Comparison of ENCODE assay signal across 20 cellular contexts in genomic region chr4:86013623-86014022, GRCh38.
A peak's percentile ranks its signal among the peaks of the same experiment; 100 is the strongest.
DNase-seq lines count a peak whose midpoint lies in the region; TF ChIP-seq lines count a peak whose summit lies in the region.
"Had no signal": no experiment of that assay in that cellular context is flagged by ENCODE, and none has a peak within 500 bp of the region (broad histone marks: within the 10 kb centered on the region; RNA-seq: fewer than 3 reads in every experiment).

No MANE protein-coding gene starts in this region.

- H3K9me2 ChIP-seq in PC-9 (ENCODE audit: insufficient read depth), result no peaks in the 10 kb centered on the region

- H3K9me3 ChIP-seq in adrenal gland (replicated peaks in 1 of 3) (no peaks in the 10 kb centered on the region), smooth muscle cell (replicated peaks; ENCODE audit: low read depth) (no peaks in the 10 kb centered on the region), PC-9 (ENCODE audit: insufficient read depth, low read depth) (no peaks in the 10 kb centered on the region)
- H3K9me3 ChIP-seq: body of pancreas, gastrocnemius medialis, HAP-1, tibial artery had no signal

- no TSS peak for BruUV-seq in PC-9 (replicated peaks; lab: Mats Ljungman, UMichigan)

- H3K4me2 ChIP-seq in smooth muscle cell (peak overlapping the region; percentile 33), PC-9 (no peak overlapping the region)

- H2AFZ ChIP-seq in smooth muscle cell (ENCODE audit: low read depth), result no peak overlapping the region
- no peak overlapping the region for H2AFZ ChIP-seq in PC-9

- DNase-seq in HCEC 1CT, result peak; percentile 22
- peak in 5 of 7 donors; percentile 26 to 51 (median 40) for DNase-seq in adrenal gland
- peak; percentile 82 for DNase-seq in fibroblast of the aortic adventitia (ENCODE audit: low read depth)
- no peak for DNase-seq in smooth muscle cell (lab: John Stamatoyannopoulos, UW; ENCODE audit: unreplicated experiment)
- no peak for DNase-seq in occipital lobe (lab: John Stamatoyannopoulos, UW)
- no peak for DNase-seq in PC-9
- DNase-seq in GM10266 (ENCODE audit: extremely low spot score), result no peak
- no peak for DNase-seq in NCI-H2171 treated with DMSO at 0.1 percent for 48 hours (lab: John Stamatoyannopoulos, UW)
- DNase-seq: activated CD4-positive, alpha-beta T cell treated with anti-CD3 and anti-CD28 coated beads, Interleukin-2, amount 50 U/mL, for 1 hour; body of pancreas; CD4-positive, alpha-beta memory T cell; gastrocnemius medialis; NCI-H1417; NCI-H2081 treated with DMSO at 0.1 percent for 48 hours; NCI-H446; nephron progenitor cell; posterior cingulate gyrus; stimulated activated naive CD8-positive, alpha-beta T cell treated with anti-CD3 and anti-CD28 coated beads, Interleukin-15, amount 100 ng/mL, for 72 hours; tibial artery had no signal

- H3K4me1 ChIP-seq in adrenal gland (replicated peaks in 1 of 2) (peaks cover 8 to 10% of the 10 kb centered on the region in 2 donors), smooth muscle cell (ENCODE audit: low read depth) (peaks cover 14% of the 10 kb centered on the region), PC-9 (replicated peaks; ENCODE audit: insufficient read depth) (no peaks in the 10 kb centered on the region)
- H3K4me1 ChIP-seq: body of pancreas, HAP-1 had no signal

- no peaks in the 10 kb centered on the region for H3K36me3 ChIP-seq in adrenal gland (replicated peaks in 1 of 2)
- H3K36me3 ChIP-seq in smooth muscle cell (ENCODE audit: low read depth), result no peaks in the 10 kb centered on the region
- H3K36me3 ChIP-seq in PC-9 (ENCODE audit: low read depth), result no peaks in the 10 kb centered on the region
- H3K36me3 ChIP-seq: gastrocnemius medialis, HAP-1, tibial artery had no signal

- H3K9ac ChIP-seq in smooth muscle cell (ENCODE audit: low read depth), result no peak overlapping the region

- H3K4me3 ChIP-seq in adrenal gland, result no peak overlapping the region
- no peak overlapping the region for H3K4me3 ChIP-seq in fibroblast of the aortic adventitia (ENCODE audit: low read depth, low read length)
- no peak overlapping the region for H3K4me3 ChIP-seq in smooth muscle cell
- no peak overlapping the region for H3K4me3 ChIP-seq in PC-9
- H3K4me3 ChIP-seq: body of pancreas, gastrocnemius medialis, HAP-1, tibial artery had no signal

- 40 to 49% (median 42%) methylated on average over 4 of the region's 4 CpGs for WGBS in adrenal gland, 4 donors
- 54% methylated on average over 4 of the region's 4 CpGs for WGBS in smooth muscle cell (ENCODE audit: low lambda C conversion rate)

- intact Hi-C loops in adrenal gland (cut with DNase I) (no loop called here), PC-9 (cut with micrococcal nuclease; ENCODE audit: unreplicated experiment) (no loop called here)

- TF ChIP-seq POLR2A in adrenal gland (IDR thresholded peaks at IDR 0.05), result no peak

- no peaks in the 10 kb centered on the region for H4K20me1 ChIP-seq in smooth muscle cell (ENCODE audit: low read depth)
- H4K20me1 ChIP-seq in PC-9 (ENCODE audit: insufficient read depth), result no peaks in the 10 kb centered on the region

- no peak for TF ChIP-seq CTCF in adrenal gland (IDR thresholded peaks at IDR 0.05)
- TF ChIP-seq CTCF in fibroblast of the aortic adventitia (IDR thresholded peaks at IDR 0.05; ENCODE audit: insufficient read depth, low read length), result no peak
- TF ChIP-seq CTCF in smooth muscle cell (IDR thresholded peaks at IDR 0.05; ENCODE audit: borderline replicate concordance, insufficient read depth, poor library complexity, severe bottlenecking), result no peak
- no peak for TF ChIP-seq CTCF in PC-9 (conservative IDR thresholded peaks at IDR 0.05)
- no peak for TF ChIP-seq CTCF in GM10266 (IDR thresholded peaks at IDR 0.05; ENCODE audit: control insufficient read depth, insufficient read depth, low read depth, missing control alignments)

- no peaks in the 10 kb centered on the region for H3F3A ChIP-seq in smooth muscle cell (ENCODE audit: low read depth)
- no peaks in the 10 kb centered on the region for H3F3A ChIP-seq in PC-9 (ENCODE audit: insufficient read depth, low read depth)

- POLR2A ChIA-PET in PC-9 (lab: Charles Lee; ENCODE audit: unreplicated experiment), result no interaction called here

- H3K27ac ChIP-seq in adrenal gland (no peak overlapping the region), smooth muscle cell (ENCODE audit: low read depth) (no peak overlapping the region), PC-9 (no peak overlapping the region)
- H3K27ac ChIP-seq: body of pancreas, gastrocnemius medialis, tibial artery had no signal

- CTCF ChIA-PET in PC-9 (lab: Charles Lee), result interaction anchor here (0.7 kb wide), 1 partner anchor 230 kb away, joined by 3 read pairs; no protein-coding TSS in a partner anchor

- H3K27me3 ChIP-seq in adrenal gland (no peaks in the 10 kb centered on the region), smooth muscle cell (ENCODE audit: low read depth) (no peaks in the 10 kb centered on the region), PC-9 (ENCODE audit: insufficient read depth, low read depth) (no peaks in the 10 kb centered on the region)
- H3K27me3 ChIP-seq: body of pancreas, gastrocnemius medialis, tibial artery had no signal

- H3K79me2 ChIP-seq in smooth muscle cell (ENCODE audit: low read depth) (no peaks in the 10 kb centered on the region), PC-9 (ENCODE audit: low read depth) (no peaks in the 10 kb centered on the region)

Comparison
In these comparisons a context has a peak if more than half of its experiments do, and no peak if none do; other contexts are left out.
1. DNase-seq: peak in HCEC 1CT (single experiment), adrenal gland (5 of 7) and fibroblast of the aortic adventitia (single experiment); none in smooth muscle cell (single experiment), occipital lobe (single experiment), PC-9 (0 of 2), GM10266 (single experiment) and NCI-H2171 treated with DMSO at 0.1 percent for 48 hours (single experiment).